Comparison of ENCODE assay signal across 8 cellular contexts in genomic region chr16:80580109-80580832, GRCh38. TPM values are rescaled to one million over a fixed set of nuclear protein-coding genes. Genes with fewer than 3 reads are reported as not detected.
DNase-seq lines count a peak whose midpoint lies in the region; ATAC-seq lines count a peak whose summit lies in the region.

No MANE protein-coding gene starts in this region.

- peak; percentile 91 for ATAC-seq in GM21381 (IDR thresholded peaks at IDR 0.05; ENCODE audit: unreplicated experiment)

- DNase-seq in AG20443 (ENCODE audit: low spot score) (peak; percentile 29), HT1080 (ENCODE audit: low read depth) (peak; percentile 73), inferior parietal cortex (ENCODE audit: extremely low spot score) (no peak), middle frontal gyrus (ENCODE audit: extremely low spot score, low spot score) (no peak), mesenteric fat pad (ENCODE audit: low spot score) (no peak)
- DNase-seq in activated naive CD4-positive, alpha-beta T cell treated with Interleukin-2 at 50 U/mL for 16 hours = peak; percentile 70
- peak; percentile 37 for DNase-seq in stimulated activated CD4-positive, alpha-beta T cell treated with anti-CD3 and anti-CD28 coated beads, Interleukin-2, amount 100 ng/mL, for 4 hours (ENCODE audit: low read depth)

RNA-seq across cellular contexts. Expression of gene DYNLRB2, which starts 39.5 kb away (rescaled TPM):
- not detected in 2 replicates for total RNA-seq in HT1080 (2014; rRNA removed; shearing (Covaris generic))
- polyA plus RNA-seq in HT1080 (2015; cell fraction: cytosol; rRNA removed) = not detected in 2 replicates
- not detected in 2 replicates for polyA plus RNA-seq in HT1080 (2015; cell fraction: nucleus; rRNA removed)
- not detected for total RNA-seq in mesenteric fat pad

Comparison
In these comparisons a context has a peak if more than half of its experiments do, and no peak if none do; other contexts are left out.
1. DNase-seq: peak in AG20443 (single experiment), HT1080 (single experiment), activated naive CD4-positive, alpha-beta T cell treated with Interleukin-2 at 50 U/mL for 16 hours (single experiment) and stimulated activated CD4-positive, alpha-beta T cell treated with anti-CD3 and anti-CD28 coated beads, Interleukin-2, amount 100 ng/mL, for 4 hours (single experiment); none in inferior parietal cortex (single experiment), middle frontal gyrus (single experiment) and mesenteric fat pad (single experiment).